ENCODE assay signal across 8 cellular contexts in the genomic region with DNA sequence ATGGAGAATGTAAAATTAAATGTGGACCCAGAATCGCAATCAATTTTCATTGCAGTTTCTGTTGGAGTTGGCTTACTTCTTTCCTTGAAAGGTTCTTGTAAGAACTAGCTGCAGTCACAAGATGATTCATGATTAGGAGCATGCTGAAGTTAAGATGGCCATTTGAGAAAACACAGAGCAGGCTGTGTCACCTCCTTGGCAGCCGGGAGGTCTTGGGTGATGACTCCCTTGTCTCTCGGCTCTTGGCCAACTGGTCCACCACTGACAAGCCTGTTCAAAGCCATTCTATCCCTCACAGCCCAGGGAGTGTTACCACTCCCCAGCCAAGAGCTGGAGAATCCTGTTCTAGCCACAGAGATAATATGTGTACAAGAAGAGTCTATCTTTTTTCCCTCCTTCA. TPM values are rescaled to one million over a fixed set of nuclear protein-coding genes. Genes with fewer than 3 reads are reported as not detected.
DNase-seq lines count a peak whose midpoint lies in the region; ATAC-seq, FAIRE-seq and TF ChIP-seq lines count a peak whose summit lies in the region.
"Had no signal": no experiment of that assay in that cellular context is flagged by ENCODE, and none has a peak within 500 bp of the region (broad histone marks: within the 10 kb centered on the region; RNA-seq: fewer than 3 reads in every experiment).

No MANE protein-coding gene starts in this region.

- no peak for TF ChIP-seq CTCF in D721Med (IDR thresholded peaks at IDR 0.05; ENCODE audit: insufficient read depth, missing control alignments)

- H3K4me1 ChIP-seq in aorta (ENCODE audit: control insufficient read depth in 1 of 2, insufficient read depth in 2 of 2, low read length in 2 of 2), result peaks cover 0 to 9% of the 10 kb centered on the region in 2 donors

- FAIRE-seq in D721Med (lab: Jason Lieb, UNC), result no peak

- WGBS in aorta, 2 donors, result 8 to 9% methylated on average over 3 of the region's 3 CpGs

- peak; percentile 99 for DNase-seq in M059J (ENCODE audit: low read depth)
- DNase-seq in epithelial cell of prostate (ENCODE audit: low read depth, low spot score), result peak; percentile 91
- DNase-seq in myocyte (ENCODE audit: low read depth), result peak; percentile 92
- peak; percentile 87 to 90 for DNase-seq in aorta
- no peak for DNase-seq in DMS153 treated with DMSO at 0.1 percent for 48 hours (lab: John Stamatoyannopoulos, UW; ENCODE audit: unreplicated experiment)
- DNase-seq in D721Med (ENCODE audit: insufficient read length, low spot score), result no peak
- DNase-seq: KG1 had no signal

- intact Hi-C loops in aorta (cut with DNase I), result no loop called here

- no peaks in the 10 kb centered on the region for H3K27me3 ChIP-seq in aorta (ENCODE audit: control insufficient read depth in 1 of 2, insufficient read depth in 2 of 2, low read length in 1 of 2)

- no peak overlapping the region for H3K4me3 ChIP-seq in aorta (ENCODE audit: low read length in 2 of 2)

- no peaks in the 10 kb centered on the region for H3K36me3 ChIP-seq in aorta (ENCODE audit: control insufficient read depth in 1 of 2, insufficient read depth in 2 of 2, low read length in 1 of 2)

- H3K27ac ChIP-seq in epithelial cell of prostate (peak overlapping the region; percentile 83), aorta (ENCODE audit: low read depth in 1 of 2, low read length in 2 of 2) (peak overlapping the region in 1 of 2 donors; percentile 51)

- peak; percentile 34 for ATAC-seq in aorta (ENCODE audit: low FRiP score)
- no peak for ATAC-seq in HG02970 (IDR thresholded peaks at IDR 0.05; ENCODE audit: low FRiP score, unreplicated experiment)

- H3K9me3 ChIP-seq in aorta (ENCODE audit: control insufficient read depth, low read length), result no peaks in the 10 kb centered on the region

RNA-seq across cellular contexts. Expression of gene OPTC, which starts 40.6 kb away (rescaled TPM):
- not detected in 2 replicates for total RNA-seq in M059J (2014; rRNA removed; shearing (Covaris generic))
- total RNA-seq in myocyte, result not detected in 2 replicates
- polyA plus RNA-seq in myocyte (2012), result not detected
- total RNA-seq in aorta, result not detected
- under 1 TPM in 1 of 2 donors, not detected in 1; 0.56 TPM for polyA plus RNA-seq in aorta

RNA-seq across cellular contexts. Expression of gene PRELP, which starts 58.9 kb away (rescaled TPM):
- not detected in 2 replicates for total RNA-seq in M059J (2014; rRNA removed; shearing (Covaris generic))
- total RNA-seq in myocyte (0.11 and 0.31 TPM in 2 replicates), aorta (100 to 1,000 TPM; 174 to 217 TPM)
- 1.2 TPM for polyA plus RNA-seq in myocyte (2012)
- polyA plus RNA-seq in aorta, result 100 to 1,000 TPM; 152 to 178 TPM

Comparison
In these comparisons a context has a peak if more than half of its experiments do, and no peak if none do; other contexts are left out.
1. DNase-seq: peak in M059J (single experiment), epithelial cell of prostate (single experiment), myocyte (single experiment) and aorta (2 of 2); none in DMS153 treated with DMSO at 0.1 percent for 48 hours (single experiment) and D721Med (single experiment).
2. RNA of gene PRELP, which starts 58.9 kb away (total RNA-seq): 174 to 217 TPM in aorta; 0.11 to 0.31 TPM in myocyte and not detected in M059J; every median in the first group is over 100 times any median in the second.